In the genomic region with DNA sequence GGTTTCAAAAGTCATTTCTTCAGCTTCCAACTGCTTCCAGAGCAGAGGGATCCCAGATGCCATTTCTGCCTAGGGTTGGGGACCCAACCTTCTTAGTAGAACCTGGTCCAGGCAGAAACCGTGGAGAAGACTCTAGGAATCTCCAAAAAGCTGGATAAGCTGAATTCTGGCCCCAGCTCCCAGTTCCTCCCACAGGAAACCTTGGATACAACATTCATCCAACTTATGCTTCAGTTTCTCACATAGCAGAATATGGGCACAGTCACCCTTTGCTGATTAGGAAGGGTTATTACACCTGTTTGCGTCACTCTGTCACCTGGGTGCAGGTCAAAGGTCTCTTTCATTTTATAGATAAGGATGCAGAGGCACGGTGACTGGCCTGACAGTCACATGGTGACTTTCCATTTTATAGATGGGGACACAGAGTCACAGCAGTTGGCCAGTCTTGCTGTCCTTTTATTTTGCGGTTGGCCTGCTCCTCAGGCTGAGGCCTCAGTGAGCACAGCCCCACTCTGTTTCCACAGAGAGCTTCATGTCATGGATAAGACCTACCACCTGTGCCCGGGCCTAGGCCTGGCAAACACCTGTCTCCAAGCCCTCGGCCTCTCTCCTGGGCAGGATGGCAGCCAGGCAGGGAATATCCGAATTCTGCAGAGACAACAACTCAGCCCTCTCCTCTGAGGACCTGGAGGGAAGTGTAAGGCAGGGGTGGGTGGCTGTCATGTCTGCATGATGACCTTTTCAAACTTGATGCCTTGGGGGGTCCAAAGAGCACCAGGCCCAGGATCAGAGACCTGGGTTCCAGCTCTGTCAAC, we compare ENCODE assay signal across 1 cellular context.
TF ChIP-seq lines count a peak whose summit lies in the region.

No MANE protein-coding gene starts in this region.

TF ChIP-seq in liver, 16 proteins besides CTCF, POLR2A, EP300 and RAD21 (continued from another document):
- TF ChIP-seq, protein P1, sequence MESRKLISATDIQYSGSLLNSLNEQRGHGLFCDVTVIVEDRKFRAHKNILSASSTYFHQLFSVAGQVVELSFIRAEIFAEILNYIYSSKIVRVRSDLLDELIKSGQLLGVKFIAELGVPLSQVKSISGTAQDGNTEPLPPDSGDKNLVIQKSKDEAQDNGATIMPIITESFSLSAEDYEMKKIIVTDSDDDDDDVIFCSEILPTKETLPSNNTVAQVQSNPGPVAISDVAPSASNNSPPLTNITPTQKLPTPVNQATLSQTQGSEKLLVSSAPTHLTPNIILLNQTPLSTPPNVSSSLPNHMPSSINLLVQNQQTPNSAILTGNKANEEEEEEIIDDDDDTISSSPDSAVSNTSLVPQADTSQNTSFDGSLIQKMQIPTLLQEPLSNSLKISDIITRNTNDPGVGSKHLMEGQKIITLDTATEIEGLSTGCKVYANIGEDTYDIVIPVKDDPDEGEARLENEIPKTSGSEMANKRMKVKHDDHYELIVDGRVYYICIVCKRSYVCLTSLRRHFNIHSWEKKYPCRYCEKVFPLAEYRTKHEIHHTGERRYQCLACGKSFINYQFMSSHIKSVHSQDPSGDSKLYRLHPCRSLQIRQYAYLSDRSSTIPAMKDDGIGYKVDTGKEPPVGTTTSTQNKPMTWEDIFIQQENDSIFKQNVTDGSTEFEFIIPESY (IDR thresholded peaks at IDR 0.05) = peak; percentile 46
- TF ChIP-seq NR2F2 (IDR thresholded peaks at IDR 0.05) (peak; percentile 78), FOXA2 (IDR thresholded peaks at IDR 0.05) (peak; percentile 22)
